ENCODE assay signal across 13 cellular contexts in the genomic region with DNA sequence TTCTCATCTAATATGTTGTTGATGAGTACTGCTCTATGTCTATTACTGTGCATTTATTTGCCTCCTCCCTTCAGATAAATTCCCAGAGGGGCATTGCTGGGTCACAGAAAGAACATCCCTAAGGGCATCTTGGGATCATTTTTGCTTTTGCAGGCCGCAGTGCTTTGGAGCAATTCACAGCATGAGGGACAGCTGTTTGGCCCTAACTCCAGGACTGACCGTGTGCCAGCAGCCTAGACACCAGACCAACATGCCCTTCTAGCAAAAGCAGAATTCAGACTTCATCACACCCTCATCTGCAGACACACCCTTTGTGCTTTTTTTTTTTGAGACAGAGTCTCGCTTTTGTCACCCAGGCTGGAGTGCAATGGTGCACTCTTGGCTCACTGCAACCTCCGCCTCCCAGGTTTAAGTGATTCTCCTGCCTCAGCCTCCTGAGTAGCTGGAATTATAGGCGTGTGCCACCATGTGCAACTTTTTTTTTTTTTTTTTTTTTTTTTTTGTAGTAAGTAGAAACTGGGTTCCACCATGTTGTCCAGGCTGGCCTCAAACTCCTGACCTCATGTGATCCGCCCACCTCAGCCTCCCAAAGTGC.
"Had no signal": no experiment of that assay in that cellular context is flagged by ENCODE, and none has a peak within 500 bp of the region (broad histone marks: within the 10 kb centered on the region; RNA-seq: fewer than 3 reads in every experiment).

No MANE protein-coding gene starts in this region.

- H3K4me1 Mint-ChIP-seq: mesothelial cell of epicardium had no signal

- DNase-seq: activated CD4-positive, alpha-beta T cell treated with anti-CD3 and anti-CD28 coated beads for 1 hour; aorta; effector memory CD4-positive, alpha-beta T cell; heart right ventricle; retina; stimulated activated CD4-positive, alpha-beta T cell treated with anti-CD3 and anti-CD28 coated beads, Interleukin-2, amount 100 ng/mL, for 48 hours; stimulated activated naive CD4-positive, alpha-beta T cell; T-helper 9 cell; trophoblast cell had no signal

- H3K27ac ChIP-seq: heart right ventricle, SK-N-MC had no signal

- H3K27ac Mint-ChIP-seq: dendritic cell treated with granulocyte-macrophage colony-stimulating factor and Interleukin-4, amounts not matched to agents 40 ng/mL and 50 ng/mL, for 4 days; mesothelial cell of epicardium had no signal

- H3K9me3 ChIP-seq: heart right ventricle had no signal

- H3K4me3 Mint-ChIP-seq: dendritic cell treated with granulocyte-macrophage colony-stimulating factor and Interleukin-4, amounts not matched to agents 40 ng/mL and 50 ng/mL, for 4 days; mesothelial cell of epicardium had no signal

- H3K4me3 ChIP-seq: heart right ventricle, lung, SK-N-MC had no signal

- H3K9me3 Mint-ChIP-seq: dendritic cell treated with granulocyte-macrophage colony-stimulating factor and Interleukin-4, amounts not matched to agents 40 ng/mL and 50 ng/mL, for 4 days had no signal

- H3K27me3 Mint-ChIP-seq: dendritic cell treated with granulocyte-macrophage colony-stimulating factor and Interleukin-4, amounts not matched to agents 40 ng/mL and 50 ng/mL, for 4 days had no signal

- H3K27me3 ChIP-seq: heart right ventricle had no signal
